Comparison of ENCODE assay signal across 8 cellular contexts in the genomic region with DNA sequence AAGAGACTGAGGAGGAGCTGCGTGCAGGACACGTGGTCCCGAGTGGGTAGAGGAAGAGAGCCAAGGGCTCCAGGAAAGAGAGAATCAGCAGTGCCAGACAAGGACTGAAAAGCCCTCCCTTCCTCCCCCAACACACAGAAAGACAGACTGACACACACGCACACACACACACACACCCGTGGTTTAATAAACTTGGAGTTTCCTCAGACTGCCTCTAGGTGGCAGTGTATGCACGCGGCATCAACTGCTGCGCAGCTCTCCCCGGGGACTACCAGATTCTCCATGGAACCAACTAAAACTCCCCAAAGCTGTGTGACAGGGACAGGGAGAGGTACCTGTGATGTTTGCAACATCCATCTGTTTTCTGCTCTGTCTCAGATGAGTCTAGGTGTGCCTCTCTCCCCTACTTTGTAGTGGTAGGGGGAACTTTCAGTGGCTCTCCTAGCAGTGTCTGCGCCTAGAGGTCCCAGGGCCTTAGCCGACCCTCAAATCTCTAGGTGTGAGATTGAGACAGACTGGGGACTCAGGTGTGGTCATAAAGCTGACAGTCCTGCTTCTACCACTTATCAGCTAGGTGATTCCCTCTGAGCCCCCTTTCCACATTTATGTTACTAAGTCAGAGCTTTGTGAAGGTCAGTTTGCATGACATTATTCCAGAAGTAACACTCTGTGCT. TPM values are rescaled to one million over a fixed set of nuclear protein-coding genes. Genes with fewer than 3 reads are reported as not detected.
A peak's percentile ranks its signal among the peaks of the same experiment; 100 is the strongest.
DNase-seq lines count a peak whose midpoint lies in the region; ATAC-seq and TF ChIP-seq lines count a peak whose summit lies in the region.

No MANE protein-coding gene starts in this region.

- TF ChIP-seq CTCF in CD14-positive monocyte (IDR thresholded peaks at IDR 0.05) = peak; percentile 72
- TF ChIP-seq CTCF in nephron (IDR thresholded peaks at IDR 0.05; ENCODE audit: unreplicated experiment in 3 of 3) = peak; percentile 46 to 59 (median 51)
- TF ChIP-seq CTCF in type B pancreatic cell (conservative IDR thresholded peaks at IDR 0.05) = peak; percentile 70

- peaks cover 2 to 3% (median 2%) of the 10 kb centered on the region in 3 donors for H3K27me3 Mint-ChIP-seq in CD14-positive monocyte (ENCODE audit: low read depth in 3 of 3)
- peaks cover 5% of the 10 kb centered on the region for H3K27me3 Mint-ChIP-seq in nephron (ENCODE audit: low read depth)
- H3K27me3 Mint-ChIP-seq in type B pancreatic cell = no peaks in the 10 kb centered on the region

- ATAC-seq in GM18909 (IDR thresholded peaks at IDR 0.05; ENCODE audit: poor library complexity, unreplicated experiment) (peak; percentile 73), HG03095 (IDR thresholded peaks at IDR 0.05; ENCODE audit: unreplicated experiment) (peak; percentile 54)

- peak overlapping the region in 2 of 7 donors; percentile 43 to 60 for H3K27ac Mint-ChIP-seq in CD14-positive monocyte
- peak overlapping the region; percentile 20 to 38 (median 23) for H3K27ac Mint-ChIP-seq in nephron
- peak overlapping the region; percentile 33 for H3K27ac Mint-ChIP-seq in type B pancreatic cell

- H3K4me3 Mint-ChIP-seq in CD14-positive monocyte (peak overlapping the region in 1 of 2 donors; percentile 40), nephron (no peak overlapping the region), type B pancreatic cell (no peak overlapping the region)

- H3K36me3 Mint-ChIP-seq in CD14-positive monocyte = no peaks in the 10 kb centered on the region
- no peaks in the 10 kb centered on the region for H3K36me3 Mint-ChIP-seq in nephron (ENCODE audit: low read depth)
- H3K36me3 Mint-ChIP-seq in type B pancreatic cell = no peaks in the 10 kb centered on the region

- DNase-seq in CD14-positive monocyte (ENCODE audit: low spot score) (peak; percentile 63), NCI-H82 treated with DMSO at 0.1 percent for 48 hours (lab: John Stamatoyannopoulos, UW; ENCODE audit: unreplicated experiment) (peak; percentile 53), activated T-cell treated with anti-CD3 and anti-CD28 coated beads for 1 hour (ENCODE audit: low read depth) (peak; percentile 67), erythroblast (lab: John Stamatoyannopoulos, UW) (peak; percentile 78 to 79), type B pancreatic cell (ENCODE audit: extremely low spot score, unreplicated experiment) (no peak)

- intact Hi-C loops in CD14-positive monocyte (cut with micrococcal nuclease) = loop anchor here (2.0 to 10.0 kb wide), 4 partner anchors 60 to 480 kb away; no protein-coding TSS in a partner anchor

- no peak for TF ChIP-seq POLR2A in erythroblast (IDR thresholded peaks at IDR 0.05; ENCODE audit: low read length)

- H3K4me1 Mint-ChIP-seq in CD14-positive monocyte = peaks cover 44% of the 10 kb centered on the region
- H3K4me1 Mint-ChIP-seq in nephron = peaks cover 32% of the 10 kb centered on the region
- H3K4me1 Mint-ChIP-seq in type B pancreatic cell (ENCODE audit: unreplicated experiment) = peaks cover 29% of the 10 kb centered on the region

- H3K9me3 Mint-ChIP-seq in CD14-positive monocyte = peaks cover 0 to 2% (median 0%) of the 10 kb centered on the region in 7 donors
- H3K9me3 Mint-ChIP-seq in nephron = no peaks in the 10 kb centered on the region
- H3K9me3 Mint-ChIP-seq in type B pancreatic cell = no peaks in the 10 kb centered on the region

RNA-seq across cellular contexts. Expression of a gene that starts 9.3 kb away (rescaled TPM):
- polyA plus RNA-seq in CD14-positive monocyte = 100 to 1,000 TPM; 123 to 160 TPM
- total RNA-seq in type B pancreatic cell (ENCODE audit: low replicate concordance) = 111 and 159 TPM in 2 replicates

RNA-seq across cellular contexts. Expression of a gene that starts 36.4 kb away (rescaled TPM):
- 1 to 10 TPM; 3.4 to 4.1 TPM for polyA plus RNA-seq in CD14-positive monocyte
- 73.5 and 89.2 TPM in 2 replicates for total RNA-seq in type B pancreatic cell (ENCODE audit: low replicate concordance)
